In genomic region chr6:151317206-151317994, GRCh38 we compare ENCODE assay signal across 14 cellular contexts.
DNase-seq lines count a peak whose midpoint lies in the region; ATAC-seq and TF ChIP-seq lines count a peak whose summit lies in the region.
"Had no signal": no experiment of that assay in that cellular context is flagged by ENCODE, and none has a peak within 500 bp of the region (broad histone marks: within the 10 kb centered on the region; RNA-seq: fewer than 3 reads in every experiment).

No MANE protein-coding gene starts in this region.

- ATAC-seq in GM21576 (IDR thresholded peaks at IDR 0.05; ENCODE audit: unreplicated experiment): no peak
- ATAC-seq: stimulated activated naive B cell treated with anti-CD40 and anti-IgM and Interleukin-4, amounts not matched to agents 10 μg/mL and 1 μg/mL and 100 μg/mL, for 72 hours had no signal

- peak; percentile 77 for DNase-seq in GM23248
- no peak for DNase-seq in SK-N-SH
- peak; percentile 75 for DNase-seq in fibroblast of the aortic adventitia (ENCODE audit: low read depth)
- DNase-seq in renal cortical epithelial cell (ENCODE audit: low read depth): peak; percentile 93
- no peak for DNase-seq in anterior cingulate cortex (lab: John Stamatoyannopoulos, UW)
- no peak for DNase-seq in NCI-H510A (lab: John Stamatoyannopoulos, UW)
- no peak for DNase-seq in activated naive CD4-positive, alpha-beta T cell (lab: John Stamatoyannopoulos, UW)
- DNase-seq: activated CD4-positive, CD25-positive, alpha-beta regulatory T cell; activated effector memory CD4-positive, alpha-beta T cell treated with anti-CD3 and anti-CD28 coated beads, Interleukin-2, amount 50 U/mL, for 16 hours; NCI-H2029 treated with DMSO at 0.1 percent for 48 hours; stimulated activated CD4-positive, alpha-beta T cell treated with anti-CD3 and anti-CD28 coated beads, Interleukin-12 subunit alpha, Interleukin-12 subunit beta, amount 100 ng/mL, for 4 hours; stimulated activated naive B cell treated with anti-CD40 and anti-IgM and Interleukin-4, amounts not matched to agents 10 μg/mL and 1 μg/mL and 100 μg/mL, for 72 hours had no signal

- H2AFZ ChIP-seq in GM23248 (no peak overlapping the region), SK-N-SH (ENCODE audit: low read depth) (peak overlapping the region; percentile 56; the same call in 1 of the 2 replicates)

- H3K9me2 ChIP-seq in GM23248 (ENCODE audit: insufficient read depth) (no peaks in the 10 kb centered on the region), SK-N-SH (no peaks in the 10 kb centered on the region)

- POLR2A ChIA-PET in SK-N-SH (lab: Yijun Ruan, JAX): interaction anchor here (0.6 kb wide), 1 partner anchor 291 kb away, joined by 7 read pairs; no protein-coding TSS in a partner anchor

- H4K20me1 ChIP-seq in GM23248 (ENCODE audit: insufficient read depth) (no peaks in the 10 kb centered on the region), SK-N-SH (ENCODE audit: insufficient read depth) (no peaks in the 10 kb centered on the region)

- H3K27ac ChIP-seq in GM23248: no peak overlapping the region
- H3K27ac ChIP-seq in SK-N-SH (ENCODE audit: low read depth in 2 of 2, low read length in 1 of 2): peak overlapping the region; percentile 68 to 83

- H3K4me2 ChIP-seq in GM23248 (ENCODE audit: unreplicated experiment): no peak overlapping the region
- peak overlapping the region; percentile 63; the same call in 1 of the 2 replicates for H3K4me2 ChIP-seq in SK-N-SH

- H3K9me3 ChIP-seq in GM23248 (ENCODE audit: low read depth) (no peaks in the 10 kb centered on the region), SK-N-SH (no peaks in the 10 kb centered on the region)

- no peak overlapping the region for H3K4me3 ChIP-seq in GM23248
- H3K4me3 ChIP-seq in SK-N-SH (ENCODE audit: low read depth in 2 of 2, low read length in 1 of 2): no peak overlapping the region; a peak in 1 of 4 replicates
- no peak overlapping the region for H3K4me3 ChIP-seq in fibroblast of the aortic adventitia (ENCODE audit: low read depth, low read length)
- H3K4me3 ChIP-seq: lung had no signal

- H3F3A ChIP-seq in GM23248 (ENCODE audit: insufficient read depth) (peaks cover 12% of the 10 kb centered on the region; the same call in 1 of the 2 replicates), SK-N-SH (replicated peaks; ENCODE audit: insufficient read depth) (peaks cover 20% of the 10 kb centered on the region)

- no peaks in the 10 kb centered on the region for H3K79me2 ChIP-seq in GM23248 (ENCODE audit: insufficient read depth)
- H3K79me2 ChIP-seq in SK-N-SH (ENCODE audit: insufficient read depth): peaks cover 35% of the 10 kb centered on the region; the same call in 1 of the 2 replicates

- H3K27me3 ChIP-seq in GM23248 (replicated peaks; ENCODE audit: insufficient read depth): no peaks in the 10 kb centered on the region
- no peaks in the 10 kb centered on the region for H3K27me3 ChIP-seq in SK-N-SH (ENCODE audit: insufficient read depth)

- TF ChIP-seq EP300 in SK-N-SH (IDR thresholded peaks at IDR 0.05; ENCODE audit: borderline replicate concordance in 1 of 2, low read depth in 1 of 2, low read length in 1 of 2): no peak

- no peak for TF ChIP-seq RAD21 in SK-N-SH (IDR thresholded peaks at IDR 0.05; ENCODE audit: low read length)

- in situ Hi-C loops in GM23248 (cut with MboI): no loop called here

- CTCF ChIA-PET in SK-N-SH (lab: Yijun Ruan, JAX): interaction anchor here (1.3 to 2.6 kb wide), 3 partner anchors 304 to 426 kb away, joined by 3 to 15 read pairs (median 6); no protein-coding TSS in a partner anchor

- TF ChIP-seq CTCF in SK-N-SH (IDR thresholded peaks at IDR 0.05) (no peak), fibroblast of the aortic adventitia (IDR thresholded peaks at IDR 0.05; ENCODE audit: insufficient read depth, low read length) (no peak)

- 52 to 57% methylated on average over 2 of the region's 2 CpGs for WGBS in GM23248 (ENCODE audit: low coverage in 1 of 2, low lambda C conversion rate in 2 of 2, missing lambda C conversion rate in 2 of 2), 2 experiments
- 55% methylated on average over 2 of the region's 2 CpGs for WGBS in SK-N-SH (ENCODE audit: low lambda C conversion rate)

- H3K9ac ChIP-seq in GM23248 (no peak overlapping the region), SK-N-SH (no peak overlapping the region)

- peaks cover 8% of the 10 kb centered on the region for H3K4me1 ChIP-seq in GM23248 (ENCODE audit: insufficient read depth)
- peaks cover 0 to 3% of the 10 kb centered on the region in 2 experiments; a peak in 2 of 4 replicates for H3K4me1 ChIP-seq in SK-N-SH (ENCODE audit: control insufficient read depth in 1 of 2, insufficient read depth in 2 of 2, low read depth in 1 of 2, low read length in 1 of 2)

- H3K36me3 ChIP-seq in GM23248 (ENCODE audit: low read depth) (no peaks in the 10 kb centered on the region), SK-N-SH (replicated peaks in 1 of 2; ENCODE audit: control insufficient read depth in 1 of 2, insufficient read depth in 2 of 2, low read length in 1 of 2) (peaks cover 0 to 10% of the 10 kb centered on the region in 2 experiments)

TF ChIP-seq in SK-N-SH, 30 proteins besides CTCF, POLR2A, EP300 and RAD21:
- peak; percentile 37; the same call in 1 of the 2 replicates for TF ChIP-seq FOSL2 (IDR thresholded peaks at IDR 0.05; ENCODE audit: borderline replicate concordance, low read depth)
- TF ChIP-seq TCF12 (IDR thresholded peaks at IDR 0.05): peak; percentile 20; the same call in 1 of the 2 replicates
- TF ChIP-seq USF2 (IDR thresholded peaks at IDR 0.05; ENCODE audit: borderline replicate concordance, low read depth, low read length): no peak
- peak; percentile 12; the same call in 1 of the 2 replicates for TF ChIP-seq NFIC (IDR thresholded peaks at IDR 0.05; ENCODE audit: borderline replicate concordance)
- TF ChIP-seq TEAD4 (IDR thresholded peaks at IDR 0.05; ENCODE audit: borderline replicate concordance, insufficient read depth): no peak
- TF ChIP-seq, protein P1, sequence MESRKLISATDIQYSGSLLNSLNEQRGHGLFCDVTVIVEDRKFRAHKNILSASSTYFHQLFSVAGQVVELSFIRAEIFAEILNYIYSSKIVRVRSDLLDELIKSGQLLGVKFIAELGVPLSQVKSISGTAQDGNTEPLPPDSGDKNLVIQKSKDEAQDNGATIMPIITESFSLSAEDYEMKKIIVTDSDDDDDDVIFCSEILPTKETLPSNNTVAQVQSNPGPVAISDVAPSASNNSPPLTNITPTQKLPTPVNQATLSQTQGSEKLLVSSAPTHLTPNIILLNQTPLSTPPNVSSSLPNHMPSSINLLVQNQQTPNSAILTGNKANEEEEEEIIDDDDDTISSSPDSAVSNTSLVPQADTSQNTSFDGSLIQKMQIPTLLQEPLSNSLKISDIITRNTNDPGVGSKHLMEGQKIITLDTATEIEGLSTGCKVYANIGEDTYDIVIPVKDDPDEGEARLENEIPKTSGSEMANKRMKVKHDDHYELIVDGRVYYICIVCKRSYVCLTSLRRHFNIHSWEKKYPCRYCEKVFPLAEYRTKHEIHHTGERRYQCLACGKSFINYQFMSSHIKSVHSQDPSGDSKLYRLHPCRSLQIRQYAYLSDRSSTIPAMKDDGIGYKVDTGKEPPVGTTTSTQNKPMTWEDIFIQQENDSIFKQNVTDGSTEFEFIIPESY (IDR thresholded peaks at IDR 0.05; ENCODE audit: borderline replicate concordance, low read depth): no peak

Comparison
In these comparisons a context has a peak if more than half of its experiments do, and no peak if none do; other contexts are left out.
1. DNase-seq: peak in GM23248 (single experiment), fibroblast of the aortic adventitia (single experiment) and renal cortical epithelial cell (single experiment); none in SK-N-SH (single experiment), anterior cingulate cortex (0 of 58), NCI-H510A (single experiment) and activated naive CD4-positive, alpha-beta T cell (0 of 4).